8 cellular contexts compared by ENCODE assay signal in genomic region chr5:123035950-123036390, GRCh38. TPM values are rescaled to one million over a fixed set of nuclear protein-coding genes. Genes with fewer than 3 reads are reported as not detected.
DNase-seq lines count a peak whose midpoint lies in the region; ATAC-seq, FAIRE-seq and TF ChIP-seq lines count a peak whose summit lies in the region.

No MANE protein-coding gene starts in this region.

- no peaks in the 10 kb centered on the region for H3K36me3 ChIP-seq in GM12878 (ENCODE audit: control insufficient read depth in 2 of 2, insufficient read depth in 2 of 2, low read length in 1 of 2)
- no peaks in the 10 kb centered on the region for H3K36me3 ChIP-seq in hepatocyte (replicated peaks; ENCODE audit: insufficient read depth, low read depth)

- peaks cover 4 to 18% of the 10 kb centered on the region in 2 experiments for H3K27me3 ChIP-seq in GM12878 (replicated peaks in 1 of 2; ENCODE audit: control insufficient read depth in 2 of 2, insufficient read depth in 2 of 2, low read length in 1 of 2)
- H3K27me3 ChIP-seq in hepatocyte: no peaks in the 10 kb centered on the region

- CTCF ChIA-PET in GM12878 (lab: Yijun Ruan, JAX): no interaction called here

- H3K4me1 ChIP-seq in GM12878 (ENCODE audit: control insufficient read depth, insufficient read depth, low read length) (peaks cover 3% of the 10 kb centered on the region; the same call in 1 of the 2 replicates), hepatocyte (ENCODE audit: insufficient read depth) (peaks cover 9% of the 10 kb centered on the region)

- TF ChIP-seq EP300 in GM12878 (IDR thresholded peaks at IDR 0.05; ENCODE audit: borderline replicate concordance in 1 of 2, control insufficient read depth in 1 of 2, low read depth in 2 of 2, low read length in 2 of 2): no peak

- POLR2A ChIA-PET in GM12878 (lab: Charles Lee): no interaction called here

- TF ChIP-seq POLR2A in GM12878 (IDR thresholded peaks at IDR 0.05; ENCODE audit: low read depth, low read length): no peak

- H3K4me3 ChIP-seq in GM12878 (peak overlapping the region; percentile 70), hepatocyte (peak overlapping the region; percentile 95)

- no peak for TF ChIP-seq RAD21 in GM12878 (IDR thresholded peaks at IDR 0.05; ENCODE audit: insufficient read depth, low read depth, low read length)

- WGBS in GM12878 (ENCODE audit: insufficient coverage, insufficient replicate concordance, low lambda C conversion rate, missing lambda C conversion rate): 3% methylated on average over 20 of the region's 37 CpGs
- 2% methylated on average over 20 of the region's 37 CpGs for WGBS in hepatocyte (ENCODE audit: low lambda C conversion rate, missing lambda C conversion rate)

- RAD21 ChIA-PET in GM12878 (lab: Charles Lee; ENCODE audit: unreplicated experiment): no interaction called here

- no peaks in the 10 kb centered on the region for H3K9me2 ChIP-seq in hepatocyte (replicated peaks; ENCODE audit: insufficient read depth)

- DNase-seq in EH (ENCODE audit: low read depth): peak; percentile 64
- peak; percentile 45 for DNase-seq in LoVo (ENCODE audit: low spot score)
- no peak for DNase-seq in GM12878 (ENCODE audit: low read depth, low spot score)
- peak; percentile 71 for DNase-seq in hepatocyte (ENCODE audit: low spot score)
- peak; percentile 68 for DNase-seq in sciatic nerve (ENCODE audit: low spot score)
- DNase-seq in stimulated activated CD4-positive, alpha-beta T cell treated with anti-CD3 and anti-CD28 coated beads, Interleukin-2, amount 100 ng/mL, for 24 hours: no peak
- no peak for DNase-seq in AML-193 (lab: John Stamatoyannopoulos, UW)

- H2AFZ ChIP-seq in GM12878 (ENCODE audit: control insufficient read depth, low read depth, low read length) (peak overlapping the region; percentile 44), hepatocyte (peak overlapping the region; percentile 72)

- no peak for FAIRE-seq in GM12878 (lab: Jason Lieb, UNC)

- H3K9me3 ChIP-seq in GM12878 (replicated peaks; ENCODE audit: control insufficient read depth, insufficient read depth, low read length) (no peaks in the 10 kb centered on the region), hepatocyte (ENCODE audit: low read depth) (no peaks in the 10 kb centered on the region)

- H3K27ac ChIP-seq in GM12878 (ENCODE audit: control insufficient read depth, insufficient read depth) (no peak overlapping the region), hepatocyte (peak overlapping the region; percentile 96)

- SMC1A ChIA-PET in GM12878 (lab: Charles Lee; ENCODE audit: uncharacterized antibody, unreplicated experiment): no interaction called here

- ATAC-seq in GM21360 (IDR thresholded peaks at IDR 0.05; ENCODE audit: unreplicated experiment): peak; percentile 27
- peak; percentile 48 for ATAC-seq in GM12878
- ATAC-seq in sciatic nerve: peak; percentile 72

- H3K9ac ChIP-seq in GM12878 (ENCODE audit: control insufficient read depth, insufficient read depth, low read length): no peak overlapping the region; the same call in 1 of the 2 replicates

- intact Hi-C loops in GM12878 (cut with micrococcal nuclease; ENCODE audit: unreplicated experiment): no loop called here
- intact Hi-C loops in sciatic nerve (cut with DNase I): no loop called here

- in situ Hi-C loops in GM12878 (cut with MboI): no loop called here

- H3K4me2 ChIP-seq in GM12878 (ENCODE audit: control insufficient read depth, insufficient read depth) (peak overlapping the region; percentile 81), hepatocyte (peak overlapping the region; percentile 99)

- BruUV-seq in GM12878 (replicated peaks; lab: Mats Ljungman, UMichigan): no TSS peak

- TF ChIP-seq CTCF in GM12878 (IDR thresholded peaks at IDR 0.05 in 2 of 3, conservative IDR thresholded peaks at IDR 0.05 in 1 of 3; ENCODE audit: control insufficient read depth in 2 of 3, extremely low read depth in 1 of 3, insufficient read depth in 1 of 3, low read depth in 3 of 3, low read length in 3 of 3) (no peak), hepatocyte (IDR thresholded peaks at IDR 0.05; ENCODE audit: poor library complexity) (no peak)

- H4K20me1 ChIP-seq in GM12878 (ENCODE audit: control insufficient read depth, insufficient read depth): no peaks in the 10 kb centered on the region
- no peaks in the 10 kb centered on the region for H4K20me1 ChIP-seq in hepatocyte (ENCODE audit: insufficient read depth, poor library complexity, severe bottlenecking)

- H3K79me2 ChIP-seq in GM12878 (ENCODE audit: control insufficient read depth, insufficient read depth, low read length): no peaks in the 10 kb centered on the region
- H3K79me2 ChIP-seq in hepatocyte: peaks cover 37% of the 10 kb centered on the region

TF ChIP-seq in GM12878, 131 proteins besides CTCF, POLR2A, EP300 and RAD21:
- TF ChIP-seq ZNF207 (IDR thresholded peaks at IDR 0.05; ENCODE audit: borderline replicate concordance) (no peak), SUZ12 (IDR thresholded peaks at IDR 0.05; ENCODE audit: unreplicated experiment) (peak; percentile 47), EZH2 (IDR thresholded peaks at IDR 0.05; ENCODE audit: borderline replicate concordance, control insufficient read depth, low read depth, low read length) (no peak)
TF ChIP-seq in GM12878: peak in this region for 1.

RNA-seq across cellular contexts. Expression of gene PPIC, which starts 0.6 kb away (rescaled TPM):
- not detected in 2 replicates for total RNA-seq in GM12878 (2013; cell fraction: nucleolus; rRNA removed)
- not detected in 2 replicates for total RNA-seq in GM12878 (2014; rRNA removed)
- total RNA-seq in GM12878 (2014; rRNA removed; fragmentation: Illumina TruSeq; extraction: Trizol): not detected in 2 replicates
- total RNA-seq in GM12878 (2021): 0.21 TPM in 1 of 2 replicates, not detected in the other
- polyA plus RNA-seq in GM12878 (2011; ENCODE audit: low read depth): not detected
- polyA plus RNA-seq in GM12878 (2011; rRNA removed): not detected in 2 replicates
- polyA plus RNA-seq in GM12878 (2011; cell fraction: cytosol; rRNA removed): not detected in 2 replicates
- not detected in 2 replicates for polyA plus RNA-seq in GM12878 (2011; cell fraction: nucleus; rRNA removed)
- polyA plus RNA-seq in GM12878 (2012): 0.08 TPM in 1 of 2 replicates, not detected in the other
- not detected in 2 replicates for polyA plus RNA-seq in GM12878 (2014; fragmentation: Illumina TruSeq; extraction: Trizol)
- not detected for polyA plus RNA-seq in GM12878 (2014; fragmentation: Nextera tagmentation; extraction: Ambion mirVana)
- not detected in 2 replicates for polyA plus RNA-seq in GM12878 (2014; rRNA removed)
- polyA plus RNA-seq in GM12878 (2016; fragmentation: Nextera tagmentation; extraction: Ambion mirVana): under 1 TPM in 1 of 2 experiments, not detected in 1; 0.12 TPM
- not detected in 2 replicates for polyA minus RNA-seq in GM12878 (2011; rRNA and poly(A)+ RNA removed)
- polyA minus RNA-seq in GM12878 (2011; cell fraction: cytosol; rRNA and poly(A)+ RNA removed): not detected in 2 replicates
- not detected in 2 replicates for polyA minus RNA-seq in GM12878 (2011; cell fraction: nucleus; rRNA and poly(A)+ RNA removed)
- total RNA-seq in hepatocyte: 80.4 and 91.0 TPM in 2 replicates
- polyA plus RNA-seq in hepatocyte: 233 and 249 TPM in 2 replicates
- total RNA-seq in sciatic nerve: 25.1 TPM

RNA-seq across cellular contexts. Expression of gene PRDM6, which starts 53.1 kb away (rescaled TPM):
- total RNA-seq in GM12878 (2013; cell fraction: nucleolus; rRNA removed): not detected in 2 replicates
- total RNA-seq in GM12878 (2014; rRNA removed): not detected in 2 replicates
- total RNA-seq in GM12878 (2014; rRNA removed; fragmentation: Illumina TruSeq; extraction: Trizol): not detected in 2 replicates
- not detected in 2 replicates for total RNA-seq in GM12878 (2021)
- not detected for polyA plus RNA-seq in GM12878 (2011; ENCODE audit: low read depth)
- not detected in 2 replicates for polyA plus RNA-seq in GM12878 (2011; rRNA removed)
- not detected in 2 replicates for polyA plus RNA-seq in GM12878 (2011; cell fraction: cytosol; rRNA removed)
- polyA plus RNA-seq in GM12878 (2011; cell fraction: nucleus; rRNA removed): not detected in 2 replicates
- not detected in 2 replicates for polyA plus RNA-seq in GM12878 (2012)
- not detected in 2 replicates for polyA plus RNA-seq in GM12878 (2014; fragmentation: Illumina TruSeq; extraction: Trizol)
- polyA plus RNA-seq in GM12878 (2014; fragmentation: Nextera tagmentation; extraction: Ambion mirVana): not detected
- polyA plus RNA-seq in GM12878 (2014; rRNA removed): not detected in 2 replicates
- not detected for polyA plus RNA-seq in GM12878 (2016; fragmentation: Nextera tagmentation; extraction: Ambion mirVana)
- not detected in 2 replicates for polyA minus RNA-seq in GM12878 (2011; rRNA and poly(A)+ RNA removed)
- not detected in 2 replicates for polyA minus RNA-seq in GM12878 (2011; cell fraction: cytosol; rRNA and poly(A)+ RNA removed)
- not detected in 2 replicates for polyA minus RNA-seq in GM12878 (2011; cell fraction: nucleus; rRNA and poly(A)+ RNA removed)
- 6.3 and 9.9 TPM in 2 replicates for total RNA-seq in hepatocyte
- polyA plus RNA-seq in hepatocyte: 10.9 and 12.7 TPM in 2 replicates
- 2.1 TPM for total RNA-seq in sciatic nerve

Comparison
In these comparisons a context has a peak if more than half of its experiments do, and no peak if none do; other contexts are left out.
1. DNase-seq: peak in EH (single experiment), LoVo (single experiment), hepatocyte (single experiment) and sciatic nerve (single experiment); none in GM12878 (single experiment), stimulated activated CD4-positive, alpha-beta T cell treated with anti-CD3 and anti-CD28 coated beads, Interleukin-2, amount 100 ng/mL, for 24 hours (0 of 2) and AML-193 (0 of 2).
2. RNA of gene PPIC, which starts 0.6 kb away (total RNA-seq): 80.4 to 91.0 TPM in hepatocyte and 25.1 TPM in sciatic nerve (single experiment); 0.21 TPM in GM12878; every median in the first group is over 10 times any median in the second.
3. Peak in every context shown above with its lines, with median percentiles within 50 percentile points of each other: ATAC-seq.